In genomic region chr1:33764149-33764548, GRCh38 we compare ENCODE assay signal across 34 cellular contexts.
"Had no signal": no experiment of that assay in that cellular context is flagged by ENCODE, and none has a peak within 500 bp of the region (broad histone marks: within the 10 kb centered on the region; RNA-seq: fewer than 3 reads in every experiment).

No MANE protein-coding gene starts in this region.

- H3K36me3 ChIP-seq: ascending aorta, cardiac muscle cell had no signal

- H3K27ac Mint-ChIP-seq: activated B cell treated with CpG ODN at 0.5 μM for 24 hours; activated CD4-positive, alpha-beta memory T cell treated with anti-CD3 and anti-CD28 coated beads, Interleukin-2, amount 10 ng/mL, durations not matched to agents 7 days and 5 days; activated CD4-positive, alpha-beta T cell treated with anti-CD3 and anti-CD28 coated beads for 36 hours; activated CD4-positive, alpha-beta T cell treated with anti-CD3 and anti-CD28 coated beads, Interleukin-2, amount 10 ng/mL, durations not matched to agents 7 days and 5 days; activated CD8-positive, alpha-beta T cell treated with anti-CD3 and anti-CD28 coated beads, Interleukin-2, amount 10 ng/mL, durations not matched to agents 7 days and 5 days; activated naive CD4-positive, alpha-beta T cell treated with anti-CD3 and anti-CD28 coated beads, Interleukin-2, amount 10 ng/mL, durations not matched to agents 7 days and 5 days; activated naive CD4-positive, alpha-beta T cell treated with anti-CD3 and anti-CD28 coated beads, Interleukin-2, amount 50 U/mL, for 24 hours; activated naive CD8-positive, alpha-beta T cell; activated naive CD8-positive, alpha-beta T cell treated with anti-CD3 and anti-CD28 coated beads, Interleukin-2, amount 10 ng/mL, durations not matched to agents 7 days and 5 days; activated naive CD8-positive, alpha-beta T cell treated with anti-CD3 and anti-CD28 coated beads, Interleukin-2, amount 50 U/mL, for 24 hours; activated T-cell treated with anti-CD3 and anti-CD28 coated beads, Interleukin-2, amount 50 U/mL, for 24 hours; activated T-helper 2 cell treated with anti-CD3 and anti-CD28 coated beads, Interferon-gamma antibody, Interleukin-2, Interleukin-4, amounts not matched to agents 10 μg/mL and 5 μg/mL and 100 μg/mL, durations not matched to agents 14 hours and 24 hours and 36 hours; T-helper 1 cell treated with Interleukin-12 subunit alpha and Interleukin-12 subunit beta and Interleukin-4 antibody, amounts not matched to agents 30 μg/mL and 1 μg/mL, for 36 hours; T-helper 2 cell treated with Interferon-gamma antibody and Interleukin-4, amounts not matched to agents 5 μg/mL and 100 μg/mL, for 36 hours had no signal

- H3K27me3 ChIP-seq: ascending aorta, cardiac muscle cell had no signal

- H3K9me3 Mint-ChIP-seq: activated B cell treated with CpG ODN at 0.5 μM for 24 hours; activated CD4-positive, alpha-beta memory T cell treated with anti-CD3 and anti-CD28 coated beads, Interleukin-2, amount 10 ng/mL, durations not matched to agents 7 days and 5 days; activated CD4-positive, alpha-beta T cell treated with anti-CD3 and anti-CD28 coated beads, Interleukin-2, amount 10 ng/mL, durations not matched to agents 7 days and 5 days; activated naive CD4-positive, alpha-beta T cell treated with anti-CD3 and anti-CD28 coated beads, Interleukin-2, amount 10 ng/mL, durations not matched to agents 7 days and 5 days; activated naive CD4-positive, alpha-beta T cell treated with anti-CD3 and anti-CD28 coated beads, Interleukin-2, amount 50 U/mL, for 24 hours; activated naive CD8-positive, alpha-beta T cell treated with anti-CD3 and anti-CD28 coated beads, Interleukin-2, amount 10 ng/mL, durations not matched to agents 7 days and 5 days; activated T-helper 2 cell treated with anti-CD3 and anti-CD28 coated beads, Interferon-gamma antibody, Interleukin-2, Interleukin-4, amounts not matched to agents 10 μg/mL and 5 μg/mL and 100 μg/mL, durations not matched to agents 14 hours and 24 hours and 36 hours; central memory CD8-positive, alpha-beta T cell; T-helper 1 cell treated with Interleukin-12 subunit alpha and Interleukin-12 subunit beta and Interleukin-4 antibody, amounts not matched to agents 30 μg/mL and 1 μg/mL, for 36 hours; T-helper 2 cell treated with Interferon-gamma antibody and Interleukin-4, amounts not matched to agents 5 μg/mL and 100 μg/mL, for 36 hours had no signal

- ATAC-seq: activated CD4-positive, alpha-beta T cell treated with anti-CD3 and anti-CD28 coated beads for 36 hours; activated CD8-positive, alpha-beta T cell treated with anti-CD3 and anti-CD28 coated beads, Interleukin-2, amount 10 ng/mL, durations not matched to agents 7 days and 5 days; activated naive CD8-positive, alpha-beta T cell treated with anti-CD3 and anti-CD28 coated beads, Interleukin-2, amount 50 U/mL, for 24 hours had no signal

- DNase-seq: activated B cell treated with CpG ODN at 0.5 μM for 24 hours; activated CD4-positive, alpha-beta memory T cell treated with anti-CD3 and anti-CD28 coated beads, Interleukin-2, amount 10 ng/mL, durations not matched to agents 7 days and 5 days; activated CD4-positive, alpha-beta T cell treated with anti-CD3 and anti-CD28 coated beads for 1 hour; activated CD4-positive, alpha-beta T cell treated with anti-CD3 and anti-CD28 coated beads for 36 hours; activated CD4-positive, alpha-beta T cell treated with anti-CD3 and anti-CD28 coated beads for 48 hours; activated CD4-positive, alpha-beta T cell treated with anti-CD3 and anti-CD28 coated beads, Interleukin-2, amount 10 ng/mL, durations not matched to agents 7 days and 5 days; activated CD4-positive, alpha-beta T cell treated with anti-CD3 and anti-CD28 coated beads, Interleukin-2, amount 50 U/mL, for 48 hours; activated CD8-positive, alpha-beta memory T cell treated with anti-CD3 and anti-CD28 coated beads, Interleukin-2, amount 50 U/mL, for 48 hours; activated CD8-positive, alpha-beta T cell treated with anti-CD3 and anti-CD28 coated beads, Interleukin-2, amount 10 ng/mL, durations not matched to agents 7 days and 5 days; activated effector memory CD4-positive, alpha-beta T cell treated with Interleukin-2 at 50 U/mL for 16 hours; activated gamma-delta T cell; activated naive CD4-positive, alpha-beta T cell treated with anti-CD3 and anti-CD28 coated beads, Interleukin-2, amount 10 ng/mL, durations not matched to agents 7 days and 5 days; activated naive CD4-positive, alpha-beta T cell treated with Interleukin-2 at 50 U/mL for 16 hours; activated naive CD8-positive, alpha-beta T cell treated with anti-CD3 and anti-CD28 coated beads, Interleukin-2, amount 10 ng/mL, durations not matched to agents 7 days and 5 days; activated naive CD8-positive, alpha-beta T cell treated with anti-CD3 and anti-CD28 coated beads, Interleukin-2, amount 50 U/mL, for 24 hours; activated T-cell treated with anti-CD3 and anti-CD28 coated beads, Interleukin-2, amount 50 U/mL, for 24 hours; activated T-cell treated with anti-CD3 and anti-CD28 coated beads, Interleukin-2, amount 50 U/mL, for 48 hours; amygdala; anterior cingulate cortex; caudate nucleus; cerebellar nuclear complex; T-helper 1 cell; T-helper 2 cell; T-helper 9 cell had no signal

- H3K9me3 ChIP-seq: ascending aorta had no signal

- H3K4me3 Mint-ChIP-seq: activated B cell treated with CpG ODN at 0.5 μM for 24 hours; activated CD4-positive, alpha-beta memory T cell treated with anti-CD3 and anti-CD28 coated beads, Interleukin-2, amount 10 ng/mL, durations not matched to agents 7 days and 5 days; activated CD4-positive, alpha-beta T cell treated with anti-CD3 and anti-CD28 coated beads for 36 hours; activated CD4-positive, alpha-beta T cell treated with anti-CD3 and anti-CD28 coated beads, Interleukin-2, amount 10 ng/mL, durations not matched to agents 7 days and 5 days; activated CD8-positive, alpha-beta T cell treated with anti-CD3 and anti-CD28 coated beads, Interleukin-2, amount 10 ng/mL, durations not matched to agents 7 days and 5 days; activated naive CD4-positive, alpha-beta T cell treated with anti-CD3 and anti-CD28 coated beads, Interleukin-2, amount 10 ng/mL, durations not matched to agents 7 days and 5 days; activated naive CD4-positive, alpha-beta T cell treated with anti-CD3 and anti-CD28 coated beads, Interleukin-2, amount 50 U/mL, for 24 hours; activated naive CD8-positive, alpha-beta T cell; activated naive CD8-positive, alpha-beta T cell treated with anti-CD3 and anti-CD28 coated beads, Interleukin-2, amount 10 ng/mL, durations not matched to agents 7 days and 5 days; activated naive CD8-positive, alpha-beta T cell treated with anti-CD3 and anti-CD28 coated beads, Interleukin-2, amount 50 U/mL, for 24 hours; activated T-cell treated with anti-CD3 and anti-CD28 coated beads, Interleukin-2, amount 50 U/mL, for 24 hours; brain; central memory CD8-positive, alpha-beta T cell; T-helper 1 cell treated with Interleukin-12 subunit alpha and Interleukin-12 subunit beta and Interleukin-4 antibody, amounts not matched to agents 30 μg/mL and 1 μg/mL, for 36 hours; T-helper 2 cell treated with Interferon-gamma antibody and Interleukin-4, amounts not matched to agents 5 μg/mL and 100 μg/mL, for 36 hours had no signal

- H3K27ac ChIP-seq: cardiac muscle cell, VCaP had no signal

- H3K4me3 ChIP-seq: ascending aorta, cardiac muscle cell had no signal

- H3K36me3 Mint-ChIP-seq: activated naive CD4-positive, alpha-beta T cell treated with anti-CD3 and anti-CD28 coated beads, Interleukin-2, amount 10 ng/mL, durations not matched to agents 7 days and 5 days; activated naive CD4-positive, alpha-beta T cell treated with anti-CD3 and anti-CD28 coated beads, Interleukin-2, amount 50 U/mL, for 24 hours; activated naive CD8-positive, alpha-beta T cell; activated naive CD8-positive, alpha-beta T cell treated with anti-CD3 and anti-CD28 coated beads, Interleukin-2, amount 10 ng/mL, durations not matched to agents 7 days and 5 days; brain had no signal

- H3K27me3 Mint-ChIP-seq: activated CD4-positive, alpha-beta memory T cell treated with anti-CD3 and anti-CD28 coated beads, Interleukin-2, amount 10 ng/mL, durations not matched to agents 7 days and 5 days; activated CD4-positive, alpha-beta T cell treated with anti-CD3 and anti-CD28 coated beads, Interleukin-2, amount 10 ng/mL, durations not matched to agents 7 days and 5 days; activated naive CD4-positive, alpha-beta T cell treated with anti-CD3 and anti-CD28 coated beads, Interleukin-2, amount 10 ng/mL, durations not matched to agents 7 days and 5 days; activated naive CD8-positive, alpha-beta T cell treated with anti-CD3 and anti-CD28 coated beads, Interleukin-2, amount 50 U/mL, for 24 hours; brain had no signal

- H3K4me1 Mint-ChIP-seq: activated B cell treated with CpG ODN at 0.5 μM for 24 hours; activated CD4-positive, alpha-beta memory T cell treated with anti-CD3 and anti-CD28 coated beads, Interleukin-2, amount 10 ng/mL, durations not matched to agents 7 days and 5 days; activated CD4-positive, alpha-beta T cell treated with anti-CD3 and anti-CD28 coated beads for 36 hours; activated CD4-positive, alpha-beta T cell treated with anti-CD3 and anti-CD28 coated beads, Interleukin-2, amount 10 ng/mL, durations not matched to agents 7 days and 5 days; activated naive CD4-positive, alpha-beta T cell treated with anti-CD3 and anti-CD28 coated beads, Interleukin-2, amount 10 ng/mL, durations not matched to agents 7 days and 5 days; activated naive CD4-positive, alpha-beta T cell treated with anti-CD3 and anti-CD28 coated beads, Interleukin-2, amount 50 U/mL, for 24 hours; activated naive CD8-positive, alpha-beta T cell treated with anti-CD3 and anti-CD28 coated beads, Interleukin-2, amount 10 ng/mL, durations not matched to agents 7 days and 5 days; activated naive CD8-positive, alpha-beta T cell treated with anti-CD3 and anti-CD28 coated beads, Interleukin-2, amount 50 U/mL, for 24 hours; brain; central memory CD8-positive, alpha-beta T cell had no signal
